ENCODE assay signal across 8 cellular contexts in genomic region chr15:56243117-56243773, GRCh38. TPM values are rescaled to one million over a fixed set of nuclear protein-coding genes. Genes with fewer than 3 reads are reported as not detected.
DNase-seq lines count a peak whose midpoint lies in the region; ATAC-seq and TF ChIP-seq lines count a peak whose summit lies in the region.

No MANE protein-coding gene starts in this region.

- H3K27ac ChIP-seq in effector memory CD4-positive, alpha-beta T cell (ENCODE audit: insufficient read depth, low read length, poor library complexity, severe bottlenecking): peak overlapping the region; percentile 71
- H3K27ac ChIP-seq in lung (ENCODE audit: low read depth in 1 of 2, low read length in 1 of 2): peak overlapping the region; percentile 92 to 95

- H3K4me3 ChIP-seq in H7 (ENCODE audit: insufficient read depth, low read depth, low read length) (peak overlapping the region; percentile 79), lung (peak overlapping the region; percentile 94)
- peak overlapping the region; percentile 94 for H3K4me3 ChIP-seq in effector memory CD4-positive, alpha-beta T cell (ENCODE audit: insufficient read depth, low read depth, low read length, poor library complexity, severe bottlenecking)

- no peak for ATAC-seq in lung (ENCODE audit: insufficient read depth, low FRiP score)

- peak; percentile 84 for DNase-seq in CMK (ENCODE audit: low read depth)
- peak; percentile 78 for DNase-seq in H7
- peak; percentile 57 for DNase-seq in NCI-H146 (lab: John Stamatoyannopoulos, UW)
- DNase-seq in activated CD4-positive, alpha-beta T cell treated with anti-CD3 and anti-CD28 coated beads for 48 hours: peak; percentile 57
- peak in 1 of 3 donors; percentile 17 for DNase-seq in effector memory CD4-positive, alpha-beta T cell
- DNase-seq in lung (ENCODE audit: low spot score): peak; percentile 35
- peak in 2 of 3 experiments; percentile 5 to 22 for DNase-seq in stimulated activated CD4-positive, alpha-beta T cell treated with anti-CD3 and anti-CD28 coated beads, TNF-alpha, amount 100 ng/mL, for 24 hours (ENCODE audit: low read depth in 3 of 3)
- no peak for DNase-seq in middle frontal gyrus (ENCODE audit: extremely low spot score, low spot score)

- no peaks in the 10 kb centered on the region for H3K9me3 ChIP-seq in effector memory CD4-positive, alpha-beta T cell (ENCODE audit: control insufficient read depth, low read length)
- no peaks in the 10 kb centered on the region for H3K9me3 ChIP-seq in lung (ENCODE audit: control insufficient read depth in 2 of 2, insufficient read depth in 1 of 2, low read length in 1 of 2)

- no peaks in the 10 kb centered on the region for H3K36me3 ChIP-seq in H7 (replicated peaks; ENCODE audit: control insufficient read depth, insufficient read depth, low read length)
- H3K36me3 ChIP-seq in effector memory CD4-positive, alpha-beta T cell (ENCODE audit: control insufficient read depth, insufficient read depth, low read length): no peaks in the 10 kb centered on the region
- no peaks in the 10 kb centered on the region for H3K36me3 ChIP-seq in lung (ENCODE audit: control insufficient read depth in 2 of 2, insufficient read depth in 2 of 2, low read length in 2 of 2)

- H3K4me1 ChIP-seq in effector memory CD4-positive, alpha-beta T cell (ENCODE audit: control insufficient read depth, insufficient read depth, low read length, poor library complexity, severe bottlenecking): peaks cover 26% of the 10 kb centered on the region
- H3K4me1 ChIP-seq in lung (ENCODE audit: control insufficient read depth in 2 of 2, insufficient read depth in 2 of 2, low read length in 2 of 2): peaks cover 0 to 12% of the 10 kb centered on the region in 2 donors

- TF ChIP-seq CTCF in lung (IDR thresholded peaks at IDR 0.05; ENCODE audit: control extremely low read depth, extremely low read depth): no peak

- no peaks in the 10 kb centered on the region for H3K27me3 ChIP-seq in H7 (ENCODE audit: control insufficient read depth, insufficient read depth, low read length)
- no peaks in the 10 kb centered on the region for H3K27me3 ChIP-seq in effector memory CD4-positive, alpha-beta T cell (replicated peaks; ENCODE audit: control insufficient read depth, insufficient read depth, low read length, poor library complexity, severe bottlenecking)
- H3K27me3 ChIP-seq in lung (ENCODE audit: control insufficient read depth, insufficient read depth): no peaks in the 10 kb centered on the region

- WGBS in lung, 2 donors: 1 to 2% methylated on average over 26 to 39 of the region's 39 CpGs

RNA-seq across cellular contexts. Expression of gene RFX7, which starts 0.4 kb away (rescaled TPM):
- total RNA-seq in H7 (2014; rRNA removed; shearing (Covaris generic)): 8.7 and 10.2 TPM in 2 replicates
- total RNA-seq in lung: 10 to 100 TPM; 11.9 to 14.8 TPM
- 1 to 10 TPM; 2.6 TPM for polyA plus RNA-seq in lung
